ENCODE assay signal across 16 cellular contexts in genomic region chr18:49859725-49860124, GRCh38.
"Had no signal": no experiment of that assay in that cellular context is flagged by ENCODE, and none has a peak within 500 bp of the region (broad histone marks: within the 10 kb centered on the region; RNA-seq: fewer than 3 reads in every experiment).

No MANE protein-coding gene starts in this region.

- H3K27me3 ChIP-seq: brain microvascular endothelial cell, foreskin keratinocyte had no signal

- H3K9me3 ChIP-seq: esophagus muscularis mucosa, left ventricle myocardium inferior had no signal

- H3K36me3 ChIP-seq: brain microvascular endothelial cell, esophagus muscularis mucosa, left ventricle myocardium inferior had no signal

- H3K27ac ChIP-seq: brain microvascular endothelial cell, esophagus muscularis mucosa, foreskin keratinocyte, left ventricle myocardium inferior had no signal

- H3K4me3 ChIP-seq: esophagus muscularis mucosa, left ventricle myocardium inferior had no signal

- ATAC-seq: activated CD8-positive, alpha-beta memory T cell treated with anti-CD3 and anti-CD28 coated beads, Interleukin-2, amount 10 ng/mL, durations not matched to agents 7 days and 5 days; natural killer cell; sciatic nerve had no signal

- DNase-seq: activated CD4-positive, alpha-beta T cell treated with anti-CD3 and anti-CD28 coated beads, Interleukin-2, amount 50 U/mL, for 4 hours; activated CD8-positive, alpha-beta memory T cell treated with anti-CD3 and anti-CD28 coated beads, Interleukin-2, amount 10 ng/mL, durations not matched to agents 7 days and 5 days; activated effector memory CD4-positive, alpha-beta T cell treated with Interleukin-2 at 50 U/mL for 16 hours; activated T-cell treated with anti-CD3 and anti-CD28 coated beads, Interleukin-2, amount 50 U/mL, for 24 hours; amniotic stem cell; brain microvascular endothelial cell; cerebellar nuclear complex; foreskin keratinocyte; left ventricle myocardium inferior; natural killer cell; nucleus accumbens; stimulated activated CD4-positive, alpha-beta T cell treated with anti-CD3 and anti-CD28 coated beads, Interleukin-12 subunit alpha, Interleukin-12 subunit beta, amount 100 ng/mL, for 4 hours; stimulated activated CD4-positive, alpha-beta T cell treated with anti-CD3 and anti-CD28 coated beads, Interleukin-2, amount 100 ng/mL, for 48 hours; stimulated activated naive CD4-positive, alpha-beta T cell treated with Interleukin-2 at 50 U/mL for 16 hours had no signal
